Comparison of ENCODE assay signal across 14 cellular contexts in genomic region chr13:75986818-75987217, GRCh38.
DNase-seq lines count a peak whose midpoint lies in the region; ATAC-seq and TF ChIP-seq lines count a peak whose summit lies in the region.
"Had no signal": no experiment of that assay in that cellular context is flagged by ENCODE, and none has a peak within 500 bp of the region (broad histone marks: within the 10 kb centered on the region; RNA-seq: fewer than 3 reads in every experiment).

No MANE protein-coding gene starts in this region.

- peaks cover 0 to 11% of the 10 kb centered on the region in 2 donors for H3K9me3 ChIP-seq in breast epithelium
- H3K9me3 ChIP-seq: ovary had no signal

- no peak overlapping the region for H2BK15ac ChIP-seq in mesendoderm (replicated peaks; ENCODE audit: low read depth)

- intact Hi-C loops in breast epithelium (cut with DNase I; ENCODE audit: low total_unique reads) = no loop called here

- H3K79me1 ChIP-seq in mesendoderm (ENCODE audit: low read length) = no peaks in the 10 kb centered on the region

- H3K23ac ChIP-seq in mesendoderm (ENCODE audit: low read length) = no peak overlapping the region

- no peak overlapping the region for H4K5ac ChIP-seq in mesendoderm (ENCODE audit: low read length)

- H4K8ac ChIP-seq in mesendoderm (ENCODE audit: low read depth, low read length) = no peak overlapping the region

- no peak overlapping the region for H2BK5ac ChIP-seq in mesendoderm (ENCODE audit: low read length)

- no peaks in the 10 kb centered on the region for H3K4me1 ChIP-seq in mesendoderm (ENCODE audit: control insufficient read depth, low read depth, low read length)
- no peaks in the 10 kb centered on the region for H3K4me1 ChIP-seq in breast epithelium
- H3K4me1 ChIP-seq: left lung had no signal

- DNase-seq in mesendoderm (peak; percentile 4), SHP77 treated with DMSO at 0.1 percent for 48 hours (lab: John Stamatoyannopoulos, UW) (no peak), NCI-H1092 (lab: John Stamatoyannopoulos, UW) (no peak), breast epithelium (ENCODE audit: low spot score in 2 of 2) (no peak)
- DNase-seq in activated CD4-positive, alpha-beta T cell treated with anti-CD3 and anti-CD28 coated beads for 1 hour = no peak
- DNase-seq: caudate nucleus; H9; left lung; ovary; stimulated activated CD4-positive, alpha-beta T cell treated with anti-CD3 and anti-CD28 coated beads, Interleukin-4, amount 100 ng/mL, for 1 hour; T1000 had no signal

- no CpG with 5 or more reads among the region's 1 CpG for WGBS in mesendoderm (ENCODE audit: extremely low coverage, insufficient coverage, low lambda C conversion rate)

- no peak overlapping the region for H3K9ac ChIP-seq in mesendoderm (ENCODE audit: low read length)

- no peaks in the 10 kb centered on the region for H3K27me3 ChIP-seq in mesendoderm (ENCODE audit: insufficient read depth, low read length, poor library complexity)
- no peaks in the 10 kb centered on the region for H3K27me3 ChIP-seq in breast epithelium
- H3K27me3 ChIP-seq: left lung, ovary had no signal

- H3K4ac ChIP-seq in mesendoderm (ENCODE audit: low read depth, low read length) = no peak overlapping the region

- H3K4me3 ChIP-seq in mesendoderm (ENCODE audit: low read length) = no peak overlapping the region
- H3K4me3 ChIP-seq in breast epithelium = no peak overlapping the region
- H3K4me3 ChIP-seq: left lung, ovary had no signal

- no peak overlapping the region for H3K18ac ChIP-seq in mesendoderm (ENCODE audit: low read length)

- TF ChIP-seq CTCF in breast epithelium (IDR thresholded peaks at IDR 0.05) = no peak

- H3K4me2 ChIP-seq in mesendoderm (ENCODE audit: low read length) = no peak overlapping the region

- H2AK5ac ChIP-seq in mesendoderm (ENCODE audit: low read length) = no peak overlapping the region

- no peaks in the 10 kb centered on the region for H3K79me2 ChIP-seq in mesendoderm (ENCODE audit: control insufficient read depth, insufficient read depth, low read length)

- no peak overlapping the region for H3K56ac ChIP-seq in mesendoderm (ENCODE audit: low read length)

- no peak overlapping the region for H2BK120ac ChIP-seq in mesendoderm (ENCODE audit: low read depth, low read length)

- no peak for TF ChIP-seq POLR2A in breast epithelium (IDR thresholded peaks at IDR 0.05)

- H3K36me3 ChIP-seq in mesendoderm (ENCODE audit: control insufficient read depth, insufficient read depth, low read length) = no peaks in the 10 kb centered on the region
- H3K36me3 ChIP-seq in breast epithelium = no peaks in the 10 kb centered on the region
- H3K36me3 ChIP-seq: left lung, ovary had no signal

- H3K27ac ChIP-seq in mesendoderm (ENCODE audit: low read depth, low read length) = no peak overlapping the region
- no peak overlapping the region for H3K27ac ChIP-seq in breast epithelium
- H3K27ac ChIP-seq: left lung, ovary had no signal

- ATAC-seq in GM18907 (IDR thresholded peaks at IDR 0.05; ENCODE audit: unreplicated experiment) (peak; percentile 100), GM21576 (IDR thresholded peaks at IDR 0.05; ENCODE audit: unreplicated experiment) (peak; percentile 97), HG03135 (IDR thresholded peaks at IDR 0.05; ENCODE audit: unreplicated experiment) (peak; percentile 98)
- ATAC-seq: left lung had no signal
